ENCODE assay signal across 8 cellular contexts in genomic region chr19:3132971-3133792, GRCh38. TPM values are rescaled to one million over a fixed set of nuclear protein-coding genes. Genes with fewer than 3 reads are reported as not detected.
DNase-seq lines count a peak whose midpoint lies in the region; ATAC-seq and TF ChIP-seq lines count a peak whose summit lies in the region.

No MANE protein-coding gene starts in this region.

- peak; percentile 50 for ATAC-seq in HG03060 (IDR thresholded peaks at IDR 0.05; ENCODE audit: low read depth, unreplicated experiment)
- no peak for ATAC-seq in HG03045 (IDR thresholded peaks at IDR 0.05; ENCODE audit: unreplicated experiment)

- no peaks in the 10 kb centered on the region; the same call in 1 of the 2 replicates for H3K4me1 ChIP-seq in PC-9 (replicated peaks; ENCODE audit: insufficient read depth)
- H3K4me1 ChIP-seq in left ventricle myocardium inferior: peaks cover 18% of the 10 kb centered on the region

- CTCF ChIA-PET in PC-9 (lab: Charles Lee): interaction anchor here (0.6 kb wide), 1 partner anchor 11 kb away, joined by 6 read pairs; no protein-coding TSS in a partner anchor

- no TSS peak for BruUV-seq in PC-9 (replicated peaks; lab: Mats Ljungman, UMichigan)

- TF ChIP-seq CTCF in GM10266 (IDR thresholded peaks at IDR 0.05; ENCODE audit: control insufficient read depth, insufficient read depth, low read depth, missing control alignments) (no peak), PC-9 (conservative IDR thresholded peaks at IDR 0.05) (no peak), left ventricle myocardium inferior (IDR thresholded peaks at IDR 0.05; ENCODE audit: borderline replicate concordance) (no peak)

- H3K9me2 ChIP-seq in PC-9 (ENCODE audit: insufficient read depth): no peaks in the 10 kb centered on the region

- no peaks in the 10 kb centered on the region for H3K79me2 ChIP-seq in PC-9 (ENCODE audit: low read depth)

- DNase-seq in GM10266 (ENCODE audit: extremely low spot score): peak; percentile 84
- peak; percentile 19 to 47 for DNase-seq in PC-9
- peak; percentile 55 for DNase-seq in activated T-helper 1 cell treated with Interleukin-2 at 50 U/mL for 16 hours (ENCODE audit: low read depth)
- DNase-seq in left ventricle myocardium inferior: no peak
- peak; percentile 66 for DNase-seq in stimulated activated CD4-positive, alpha-beta T cell treated with anti-CD3 and anti-CD28 coated beads, Interleukin-2, amount 100 ng/mL, for 4 hours (ENCODE audit: low read depth)
- no peak for DNase-seq in ureter (ENCODE audit: low spot score)

- POLR2A ChIA-PET in PC-9 (lab: Charles Lee; ENCODE audit: unreplicated experiment): interaction anchor here (0.6 kb wide), 1 partner anchor 26 kb away, joined by 4 read pairs; no protein-coding TSS in a partner anchor

- no peaks in the 10 kb centered on the region for H3K36me3 ChIP-seq in PC-9 (ENCODE audit: low read depth)
- no peaks in the 10 kb centered on the region for H3K36me3 ChIP-seq in left ventricle myocardium inferior

- H3K4me3 ChIP-seq in PC-9: no peak overlapping the region
- no peak overlapping the region for H3K4me3 ChIP-seq in left ventricle myocardium inferior

- no peak overlapping the region for H3K4me2 ChIP-seq in PC-9

- H3F3A ChIP-seq in PC-9 (ENCODE audit: insufficient read depth, low read depth): no peaks in the 10 kb centered on the region

- no peak overlapping the region for H2AFZ ChIP-seq in PC-9

- H3K9me3 ChIP-seq in PC-9 (ENCODE audit: insufficient read depth, low read depth): no peaks in the 10 kb centered on the region
- no peaks in the 10 kb centered on the region for H3K9me3 ChIP-seq in left ventricle myocardium inferior (replicated peaks)

- intact Hi-C loops in PC-9 (cut with micrococcal nuclease; ENCODE audit: unreplicated experiment): no loop called here
- intact Hi-C loops in left ventricle myocardium inferior (cut with micrococcal nuclease): no loop called here

- no peak overlapping the region for H3K27ac ChIP-seq in PC-9
- peak overlapping the region; percentile 42 for H3K27ac ChIP-seq in left ventricle myocardium inferior (replicated peaks)

- H3K27me3 ChIP-seq in PC-9 (ENCODE audit: insufficient read depth, low read depth) (no peaks in the 10 kb centered on the region), left ventricle myocardium inferior (ENCODE audit: low read depth) (no peaks in the 10 kb centered on the region)

- no peaks in the 10 kb centered on the region for H4K20me1 ChIP-seq in PC-9 (ENCODE audit: insufficient read depth)

RNA-seq across cellular contexts. Expression of gene GNA15, which starts 2.7 kb away (rescaled TPM):
- total RNA-seq in PC-9 (2021): 14.2 and 16.3 TPM in 2 replicates
- total RNA-seq in left ventricle myocardium inferior: 1.2 TPM
- 28.5 TPM for total RNA-seq in ureter

RNA-seq across cellular contexts. Expression of gene GNA11, which starts 39.0 kb away (rescaled TPM):
- 36.9 and 38.8 TPM in 2 replicates for total RNA-seq in PC-9 (2021)
- total RNA-seq in left ventricle myocardium inferior: 58.1 TPM
- 68.5 TPM for total RNA-seq in ureter

RNA-seq across cellular contexts. Expression of gene S1PR4, which starts 45.4 kb away (rescaled TPM):
- total RNA-seq in PC-9 (2021) (0.37 and 0.83 TPM in 2 replicates), left ventricle myocardium inferior (0.60 TPM), ureter (0.89 TPM)

RNA-seq across cellular contexts. Expression of gene NCLN, which starts 52.5 kb away (rescaled TPM):
- total RNA-seq in PC-9 (2021) (46.0 and 61.4 TPM in 2 replicates), left ventricle myocardium inferior (28.3 TPM), ureter (69.2 TPM)

Comparison
In these comparisons a context has a peak if more than half of its experiments do, and no peak if none do; other contexts are left out.
1. DNase-seq: peak in GM10266 (single experiment), PC-9 (2 of 2), activated T-helper 1 cell treated with Interleukin-2 at 50 U/mL for 16 hours (single experiment) and stimulated activated CD4-positive, alpha-beta T cell treated with anti-CD3 and anti-CD28 coated beads, Interleukin-2, amount 100 ng/mL, for 4 hours (single experiment); none in left ventricle myocardium inferior (single experiment) and ureter (single experiment).